8 cellular contexts compared by ENCODE assay signal in the genomic region with DNA sequence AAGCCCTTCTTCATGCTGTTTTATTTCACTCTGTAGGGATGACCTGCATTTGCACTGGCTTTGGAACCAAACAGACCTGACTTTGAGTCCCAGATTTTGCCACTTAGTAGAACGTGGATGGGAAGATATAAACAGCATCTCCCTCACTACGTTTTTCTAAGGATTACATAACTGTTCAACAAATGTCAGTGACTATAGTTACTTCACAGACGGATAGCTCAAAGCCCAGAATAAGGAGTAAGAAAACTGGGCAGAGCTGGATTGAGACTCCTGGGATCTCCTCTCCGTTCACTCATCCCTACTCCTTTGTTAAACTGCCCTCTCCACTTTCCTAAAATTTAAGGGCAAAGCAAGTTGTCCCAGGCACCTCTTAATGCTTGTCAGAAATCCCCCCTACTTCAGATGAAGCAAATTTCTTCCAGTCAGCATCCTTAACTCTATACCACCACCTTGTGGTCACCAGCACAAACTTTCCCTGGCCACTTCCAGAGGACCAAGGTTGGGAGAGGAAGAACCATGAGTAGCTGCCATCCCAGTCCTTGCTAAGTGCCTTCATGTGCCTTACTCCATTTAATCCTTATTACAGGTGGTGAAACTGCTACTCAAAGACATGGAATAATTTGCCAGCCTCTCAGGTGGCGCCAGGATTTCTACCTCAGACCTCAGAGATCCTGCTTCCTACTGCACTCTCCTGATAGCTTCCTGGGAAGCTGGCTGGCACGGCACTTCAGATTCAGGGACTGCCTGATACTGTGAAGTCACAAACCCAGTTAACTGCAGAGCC. TPM values are rescaled to one million over a fixed set of nuclear protein-coding genes. Genes with fewer than 3 reads are reported as not detected.
A peak's percentile ranks its signal among the peaks of the same experiment; 100 is the strongest.
DNase-seq lines count a peak whose midpoint lies in the region; ATAC-seq and TF ChIP-seq lines count a peak whose summit lies in the region.

No MANE protein-coding gene starts in this region.

- H3K9me3 Mint-ChIP-seq in nephron, result no peaks in the 10 kb centered on the region

- no peaks in the 10 kb centered on the region for H3K27me3 Mint-ChIP-seq in nephron (ENCODE audit: low read depth)

- H3K36me3 ChIP-seq in WERI-Rb-1, result peaks cover 12% of the 10 kb centered on the region

- no peaks in the 10 kb centered on the region for H3K9me3 ChIP-seq in WERI-Rb-1 (ENCODE audit: severe bottlenecking)

- DNase-seq in AML-193 (lab: John Stamatoyannopoulos, UW) (peak; percentile 64), NCI-H2029 (lab: John Stamatoyannopoulos, UW) (peak; percentile 41), WERI-Rb-1 (peak; percentile 49), fibroblast of the aortic adventitia (ENCODE audit: low read depth) (peak; percentile 84)

- no peak for ATAC-seq in HG03108 (IDR thresholded peaks at IDR 0.05; ENCODE audit: unreplicated experiment)
- ATAC-seq in GM18870 (IDR thresholded peaks at IDR 0.05; ENCODE audit: unreplicated experiment), result no peak

- H3K4me3 ChIP-seq in WERI-Rb-1 (ENCODE audit: low read depth, low read length) (no peak overlapping the region), fibroblast of the aortic adventitia (ENCODE audit: low read depth, low read length) (no peak overlapping the region)

- H3K4me1 Mint-ChIP-seq in nephron, result peaks cover 6% of the 10 kb centered on the region

- no peaks in the 10 kb centered on the region for H3K27me3 ChIP-seq in WERI-Rb-1 (ENCODE audit: insufficient read depth, low read depth, severe bottlenecking)

- no peak overlapping the region for H3K4me3 Mint-ChIP-seq in nephron

- peak overlapping the region in 1 of 3 experiments; percentile 2 for H3K27ac Mint-ChIP-seq in nephron

- TF ChIP-seq CTCF in GM12873 (IDR thresholded peaks at IDR 0.05; ENCODE audit: insufficient read depth, low read depth, low read length, missing control alignments), result peak; percentile 77
- peak; percentile 72 for TF ChIP-seq CTCF in WERI-Rb-1 (IDR thresholded peaks at IDR 0.05; ENCODE audit: low read depth, low read length)
- TF ChIP-seq CTCF in fibroblast of the aortic adventitia (IDR thresholded peaks at IDR 0.05; ENCODE audit: insufficient read depth, low read length), result peak; percentile 89
- TF ChIP-seq CTCF in nephron (IDR thresholded peaks at IDR 0.05; ENCODE audit: unreplicated experiment in 3 of 3), result peak; percentile 74 to 78 (median 75)

- H3K36me3 Mint-ChIP-seq in nephron (ENCODE audit: low read depth), result peaks cover 13% of the 10 kb centered on the region

- H3K27ac ChIP-seq in WERI-Rb-1, result no peak overlapping the region

RNA-seq across cellular contexts. Expression of a gene that starts 38.4 kb away (rescaled TPM):
- 1.6 and 6.3 TPM in 2 replicates for total RNA-seq in fibroblast of the aortic adventitia (ENCODE audit: low replicate concordance)

RNA-seq across cellular contexts. Expression of a gene that starts 39.4 kb away (rescaled TPM):
- 72.0 and 112 TPM in 2 replicates for total RNA-seq in fibroblast of the aortic adventitia (ENCODE audit: low replicate concordance)
